Comparison of ENCODE assay signal across 1 cellular context in genomic region chr22:23913661-23914353, GRCh38.
TF ChIP-seq lines count a peak whose summit lies in the region.

No MANE protein-coding gene starts in this region.

TF ChIP-seq in HEK293, 187 proteins besides CTCF, POLR2A, EP300 and RAD21 (continued from another document and continues in another):
- TF ChIP-seq ZNF518A (tag by site-specific recombination; conservative IDR thresholded peaks at IDR 0.05; ENCODE audit: low read depth) (peak; percentile 84), REST (tag by site-specific recombination; IDR thresholded peaks at IDR 0.05) (no peak; the same call in 1 of the 2 replicates), ZEB2 (tag by site-specific recombination; IDR thresholded peaks at IDR 0.05) (peak; percentile 81), ZNF837 (tag by site-specific recombination; IDR thresholded peaks at IDR 0.05) (no peak), ZNF785 (tag by site-specific recombination; IDR thresholded peaks at IDR 0.05) (0 out of 2 replicates have a peak, but pooled peaks have one; percentile 47), ZNF555 (tag by site-specific recombination; conservative IDR thresholded peaks at IDR 0.05) (no peak), KLF16 (tag by site-specific recombination; IDR thresholded peaks at IDR 0.05) (peak; percentile 83), ZNF157 (tag by site-specific recombination; IDR thresholded peaks at IDR 0.05) (no peak), GLIS2 (tag by site-specific recombination; IDR thresholded peaks at IDR 0.05) (peak; percentile 98), ZNF654 (tag by site-specific recombination; IDR thresholded peaks at IDR 0.05; ENCODE audit: low read depth) (no peak), BCL11B (tag by site-specific recombination; IDR thresholded peaks at IDR 0.05; ENCODE audit: low read depth) (no peak), ZNF391 (tag by site-specific recombination; IDR thresholded peaks at IDR 0.05; ENCODE audit: borderline replicate concordance, low read depth) (0 out of 2 replicates have a peak, but pooled peaks have one; percentile 54), ZNF670 (tag by site-specific recombination; IDR thresholded peaks at IDR 0.05; ENCODE audit: low read depth) (no peak), ZFHX2 (tag by site-specific recombination; conservative IDR thresholded peaks at IDR 0.05) (peak; percentile 93), ZNF768 (tag by site-specific recombination; IDR thresholded peaks at IDR 0.05) (no peak), SP7 (tag by site-specific recombination; IDR thresholded peaks at IDR 0.05) (peak; percentile 87), ZFP37 (tag by site-specific recombination; IDR thresholded peaks at IDR 0.05) (peak; percentile 45; the same call in 1 of the 2 replicates), ZBTB8A (tag by site-specific recombination; IDR thresholded peaks at IDR 0.05) (peak; percentile 97), ZSCAN30 (tag by site-specific recombination; IDR thresholded peaks at IDR 0.05) (no peak; the same call in 1 of the 2 replicates), ZNF112 (tag by site-specific recombination; IDR thresholded peaks at IDR 0.05) (no peak), REPIN1 (tag by site-specific recombination; IDR thresholded peaks at IDR 0.05; ENCODE audit: low read depth) (peak; percentile 88; the same call in 1 of the 2 replicates), ZNF423 (tag by site-specific recombination; IDR thresholded peaks at IDR 0.05) (peak; percentile 80), YY1 (tag by site-specific recombination; IDR thresholded peaks at IDR 0.05) (no peak), ZNF645 (tag by site-specific recombination; IDR thresholded peaks at IDR 0.05) (peak; percentile 55; the same call in 1 of the 2 replicates), SP3 (tag by site-specific recombination; IDR thresholded peaks at IDR 0.05) (peak; percentile 97), ZNF2 (tag by site-specific recombination; IDR thresholded peaks at IDR 0.05) (peak; percentile 86), PRDM1 (tag by site-specific recombination; IDR thresholded peaks at IDR 0.05) (no peak), ZNF677 (tag by site-specific recombination; IDR thresholded peaks at IDR 0.05) (no peak), ZNF664 (tag by site-specific recombination; IDR thresholded peaks at IDR 0.05) (peak; percentile 30; the same call in 1 of the 2 replicates), ZNF473 (tag by site-specific recombination; IDR thresholded peaks at IDR 0.05) (no peak), KLF7 (tag by site-specific recombination; IDR thresholded peaks at IDR 0.05; ENCODE audit: borderline replicate concordance) (peak; percentile 40; the same call in 1 of the 2 replicates), ZNF223 (tag by site-specific recombination; IDR thresholded peaks at IDR 0.05) (no peak), ZNF341 (tag by site-specific recombination; IDR thresholded peaks at IDR 0.05; ENCODE audit: low read depth) (peak; percentile 94), TRIM28 (IDR thresholded peaks at IDR 0.05; ENCODE audit: borderline replicate concordance, low read length) (no peak), ZNF23 (tag by site-specific recombination; IDR thresholded peaks at IDR 0.05; ENCODE audit: borderline replicate concordance) (no peak), ZNF202 (tag by site-specific recombination; IDR thresholded peaks at IDR 0.05; ENCODE audit: borderline replicate concordance) (no peak), ZNF132 (tag by site-specific recombination; IDR thresholded peaks at IDR 0.05; ENCODE audit: borderline replicate concordance) (no peak), ZNF416 (tag by site-specific recombination; IDR thresholded peaks at IDR 0.05) (no peak), ZNF302 (tag by site-specific recombination; IDR thresholded peaks at IDR 0.05; ENCODE audit: low read depth) (no peak; the same call in 1 of the 2 replicates), ZNF571 (tag by site-specific recombination; IDR thresholded peaks at IDR 0.05) (no peak), ZNF324 (tag by site-specific recombination; IDR thresholded peaks at IDR 0.05) (peak; percentile 65; the same call in 1 of the 2 replicates), ZSCAN5A (tag by site-specific recombination; IDR thresholded peaks at IDR 0.05) (peak; percentile 67; the same call in 1 of the 2 replicates), ZNF530 (tag by site-specific recombination; IDR thresholded peaks at IDR 0.05; ENCODE audit: low read depth) (0 out of 2 replicates have a peak, but pooled peaks have one; percentile 49), ZNF585B (tag by site-specific recombination; IDR thresholded peaks at IDR 0.05) (no peak), ZNF513 (tag by site-specific recombination; IDR thresholded peaks at IDR 0.05) (no peak), ZNF623 (tag by site-specific recombination; IDR thresholded peaks at IDR 0.05) (no peak; the same call in 1 of the 2 replicates), ZNF350 (tag by site-specific recombination; IDR thresholded peaks at IDR 0.05) (no peak), ZXDB (tag by site-specific recombination; IDR thresholded peaks at IDR 0.05) (peak; percentile 99), FEZF1 (tag by site-specific recombination; IDR thresholded peaks at IDR 0.05) (0 out of 2 replicates have a peak, but pooled peaks have one; percentile 27), ZNF140 (tag by site-specific recombination; IDR thresholded peaks at IDR 0.05) (no peak), ZNF274 (IDR thresholded peaks at IDR 0.05; ENCODE audit: low read length) (no peak), ZNF274 (tag by site-specific recombination; IDR thresholded peaks at IDR 0.05; ENCODE audit: borderline replicate concordance) (no peak), ZNF248 (tag by site-specific recombination; IDR thresholded peaks at IDR 0.05) (no peak), PATZ1 (tag by site-specific recombination; IDR thresholded peaks at IDR 0.05) (peak; percentile 71), MEIS1 (CRISPR knock-in tag; IDR thresholded peaks at IDR 0.05; ENCODE audit: borderline replicate concordance) (no peak)
- TF ChIP-seq, protein P1, sequence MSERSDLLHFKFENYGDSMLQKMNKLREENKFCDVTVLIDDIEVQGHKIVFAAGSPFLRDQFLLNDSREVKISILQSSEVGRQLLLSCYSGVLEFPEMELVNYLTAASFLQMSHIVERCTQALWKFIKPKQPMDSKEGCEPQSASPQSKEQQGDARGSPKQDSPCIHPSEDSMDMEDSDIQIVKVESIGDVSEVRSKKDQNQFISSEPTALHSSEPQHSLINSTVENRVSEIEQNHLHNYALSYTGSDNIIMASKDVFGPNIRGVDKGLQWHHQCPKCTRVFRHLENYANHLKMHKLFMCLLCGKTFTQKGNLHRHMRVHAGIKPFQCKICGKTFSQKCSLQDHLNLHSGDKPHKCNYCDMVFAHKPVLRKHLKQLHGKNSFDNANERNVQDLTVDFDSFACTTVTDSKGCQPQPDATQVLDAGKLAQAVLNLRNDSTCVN (tag by site-specific recombination; optimal IDR thresholded peaks at IDR 0.05): peak; percentile 88
